Comparison of ENCODE assay signal across 14 cellular contexts in the genomic region with DNA sequence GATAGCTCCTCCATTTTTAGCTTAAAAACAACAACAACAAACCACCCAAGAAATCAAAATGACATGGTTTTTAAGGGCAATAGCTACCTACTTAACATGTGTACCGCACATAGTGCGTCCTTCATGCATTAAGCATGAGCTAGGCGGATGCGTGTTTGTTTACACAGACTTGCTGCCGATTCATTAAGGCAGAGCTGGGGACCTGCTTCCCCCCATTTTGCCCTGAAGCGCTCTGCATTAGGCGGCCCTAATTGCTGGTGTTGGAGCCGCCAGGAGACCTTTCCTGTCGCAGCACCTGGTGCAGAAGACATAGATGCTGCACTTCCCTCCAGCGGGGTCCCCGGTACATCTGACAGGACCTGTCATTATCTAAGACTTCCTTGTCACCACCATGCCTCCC.
"Had no signal": no experiment of that assay in that cellular context is flagged by ENCODE, and none has a peak within 500 bp of the region (broad histone marks: within the 10 kb centered on the region; RNA-seq: fewer than 3 reads in every experiment).

No MANE protein-coding gene starts in this region.

- ATAC-seq: activated naive CD4-positive, alpha-beta T cell treated with anti-CD3 and anti-CD28 coated beads, Interleukin-2, amount 50 U/mL, for 72 hours; activated T-cell treated with anti-CD3 and anti-CD28 coated beads, Interleukin-2, amount 50 U/mL, for 4 hours; body of pancreas; right lobe of liver; stimulated activated memory B cell treated with anti-CD40 and anti-IgM and Interleukin-4, amounts not matched to agents 10 μg/mL and 1 μg/mL and 100 μg/mL, for 72 hours had no signal

- DNase-seq: activated CD4-positive, alpha-beta T cell treated with anti-CD3 and anti-CD28 coated beads for 1 hour; activated CD4-positive, alpha-beta T cell treated with anti-CD3 and anti-CD28 coated beads, Interleukin-2, amount 50 U/mL, for 48 hours; activated effector memory CD4-positive, alpha-beta T cell treated with anti-CD3 and anti-CD28 coated beads, Interleukin-2, amount 50 U/mL, for 16 hours; activated T-cell treated with anti-CD3 and anti-CD28 coated beads, Interleukin-2, amount 50 U/mL, for 4 hours; amniotic stem cell; body of pancreas; dermis blood vessel endothelial cell; endodermal cell; erythroblast; hippocampal formation; mesendoderm; right lobe of liver had no signal
